Comparison of ENCODE assay signal across 23 cellular contexts in genomic region chr5:15373151-15373550, GRCh38.
"Had no signal": no experiment of that assay in that cellular context is flagged by ENCODE, and none has a peak within 500 bp of the region (broad histone marks: within the 10 kb centered on the region; RNA-seq: fewer than 3 reads in every experiment).

No MANE protein-coding gene starts in this region.

- DNase-seq: IMR-90, Karpas-422, KG1, MV-4-11, NCI-H1048, NCI-H1105, NCI-H1417, NCI-H1436 treated with DMSO at 0.1 percent for 48 hours, NCI-H1694, NCI-H187 treated with DMSO at 0.1 percent for 48 hours, NCI-H2029 treated with DMSO at 0.1 percent for 48 hours, NCI-H2171 treated with DMSO at 0.1 percent for 48 hours, NCI-H524, NCI-H69, NCI-H774, Right ventricle myocardium superior, RPMI8226, SIG-M5 had no signal

- H3K4me1 ChIP-seq: SJSA1 had no signal

- H3K27ac ChIP-seq: SJSA1, SK-N-MC had no signal

- H3K4me3 ChIP-seq: MG63, SJSA1, SK-N-MC had no signal

- H3K9me3 ChIP-seq: SJSA1 had no signal

- H3K36me3 ChIP-seq: MG63, SJSA1 had no signal

- H3K27me3 ChIP-seq: MG63, SJSA1 had no signal

- FAIRE-seq: HepG2, RCC 7860 had no signal

- ATAC-seq: HepG2 had no signal
